In the genomic region with DNA sequence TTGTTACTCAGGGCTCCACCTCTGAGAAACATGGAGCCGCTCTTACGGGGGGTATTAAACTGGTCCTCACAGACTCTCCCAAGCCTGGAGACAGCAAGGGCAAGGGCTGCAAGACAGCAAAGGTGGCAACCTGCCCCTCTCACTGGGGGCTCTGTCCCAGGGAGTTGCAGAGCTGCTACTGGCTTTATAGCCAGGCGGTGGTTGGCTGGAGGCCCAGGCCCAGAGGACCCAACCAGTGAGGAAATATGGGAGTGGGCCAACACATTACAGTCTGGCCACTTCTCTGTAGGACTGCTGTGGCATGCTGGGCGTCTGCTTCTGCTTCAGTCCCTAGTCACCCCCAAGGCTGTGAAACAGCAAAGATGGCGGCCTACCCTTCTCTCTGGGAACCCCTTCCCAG, we compare ENCODE assay signal across 8 cellular contexts.
"Had no signal": no experiment of that assay in that cellular context is flagged by ENCODE, and none has a peak within 500 bp of the region (broad histone marks: within the 10 kb centered on the region; RNA-seq: fewer than 3 reads in every experiment).

No MANE protein-coding gene starts in this region.

- H3K4me1 Mint-ChIP-seq: IgD-negative memory B cell had no signal

- DNase-seq: IMR-90, KBM-7, KG1 had no signal

- ATAC-seq: HepG2, K562 had no signal

- H3K27ac Mint-ChIP-seq: IgD-negative memory B cell had no signal

- FAIRE-seq: HepG2, HTR-8/SVneo, K562 had no signal

- H3K36me3 Mint-ChIP-seq: IgD-negative memory B cell had no signal

- H3K4me3 Mint-ChIP-seq: IgD-negative memory B cell had no signal

- H3K4me3 ChIP-seq: K562 had no signal

- H3K27ac ChIP-seq: HL-60 had no signal

- H3K27me3 Mint-ChIP-seq: IgD-negative memory B cell had no signal
